In the genomic region with DNA sequence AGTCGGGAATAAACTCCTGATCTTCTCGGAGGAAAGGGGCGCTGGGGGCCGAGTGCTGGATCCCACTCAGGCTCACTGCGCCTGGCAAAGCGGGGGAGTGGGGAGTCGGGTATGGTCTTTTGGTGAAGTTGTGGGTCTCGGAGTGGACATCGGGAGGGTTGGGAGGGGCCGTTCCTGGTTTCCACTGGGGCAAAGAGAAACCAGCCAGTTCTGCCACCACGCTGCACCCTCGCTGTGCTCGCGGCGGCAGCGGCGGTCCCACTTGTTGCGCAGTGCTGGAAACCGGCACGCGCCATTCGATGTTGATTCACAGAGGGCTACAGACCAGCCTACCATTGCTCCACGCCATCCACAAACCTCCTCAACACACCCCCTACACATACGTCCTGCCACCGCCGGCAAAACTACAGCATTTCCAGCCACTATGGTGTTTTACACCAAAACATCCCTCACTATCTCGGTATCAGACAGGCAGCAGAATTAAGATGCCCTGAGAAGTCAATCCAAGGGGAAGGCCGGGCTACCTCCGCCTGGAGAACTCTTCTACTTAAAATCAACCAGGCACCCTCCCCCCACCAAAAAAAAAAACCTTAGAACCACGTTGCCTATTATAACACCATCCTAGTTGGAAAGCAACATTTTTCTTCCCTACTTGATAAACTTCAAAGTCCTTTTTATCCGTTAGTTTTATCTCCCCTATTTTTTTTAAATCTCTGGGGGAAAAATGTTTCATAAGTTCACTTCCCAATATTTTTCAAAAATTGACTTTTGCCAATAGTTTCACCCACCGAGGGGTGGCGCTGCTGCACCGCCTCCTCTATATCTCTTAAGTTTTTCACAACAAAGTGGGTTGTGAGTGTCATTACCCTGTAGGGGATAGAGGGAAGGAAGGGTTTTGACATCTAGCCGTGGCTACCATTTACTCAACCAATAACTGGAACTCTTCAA, we compare ENCODE assay signal across 1 cellular context.
TF ChIP-seq lines count a peak whose summit lies in the region.

No MANE protein-coding gene starts in this region.

TF ChIP-seq in HEK293, 187 proteins besides CTCF, POLR2A, EP300 and RAD21 (continued from another document and continues in another):
- TF ChIP-seq, protein P1, sequence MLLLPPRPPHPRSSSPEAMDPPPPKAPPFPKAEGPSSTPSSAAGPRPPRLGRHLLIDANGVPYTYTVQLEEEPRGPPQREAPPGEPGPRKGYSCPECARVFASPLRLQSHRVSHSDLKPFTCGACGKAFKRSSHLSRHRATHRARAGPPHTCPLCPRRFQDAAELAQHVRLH (tag by site-specific recombination; IDR thresholded peaks at IDR 0.05): no peak
- TF ChIP-seq ZNF174 (tag by site-specific recombination; IDR thresholded peaks at IDR 0.05) (no peak), SCRT2 (tag by site-specific recombination; IDR thresholded peaks at IDR 0.05) (peak; percentile 99), ZNF266 (tag by site-specific recombination; IDR thresholded peaks at IDR 0.05; ENCODE audit: low read depth) (no peak), ZNF350 (tag by site-specific recombination; IDR thresholded peaks at IDR 0.05) (no peak), ZNF292 (tag by site-specific recombination; IDR thresholded peaks at IDR 0.05; ENCODE audit: borderline replicate concordance, low read depth) (no peak), ZNF426 (tag by site-specific recombination; IDR thresholded peaks at IDR 0.05) (no peak), ZNF16 (tag by site-specific recombination; IDR thresholded peaks at IDR 0.05; ENCODE audit: low read depth) (no peak), ZNF132 (tag by site-specific recombination; IDR thresholded peaks at IDR 0.05; ENCODE audit: borderline replicate concordance) (no peak), ZNF555 (tag by site-specific recombination; conservative IDR thresholded peaks at IDR 0.05) (no peak), ZNF214 (tag by site-specific recombination; IDR thresholded peaks at IDR 0.05; ENCODE audit: borderline replicate concordance) (no peak), ZNF561 (tag by site-specific recombination; IDR thresholded peaks at IDR 0.05; ENCODE audit: borderline replicate concordance) (no peak), ZBTB20 (tag by site-specific recombination; IDR thresholded peaks at IDR 0.05) (no peak), ZNF10 (tag by site-specific recombination; IDR thresholded peaks at IDR 0.05) (no peak), ZNF211 (tag by site-specific recombination; IDR thresholded peaks at IDR 0.05; ENCODE audit: low read depth) (no peak), ZNF112 (tag by site-specific recombination; IDR thresholded peaks at IDR 0.05) (no peak), ZNF513 (tag by site-specific recombination; IDR thresholded peaks at IDR 0.05) (no peak), ZNF341 (tag by site-specific recombination; IDR thresholded peaks at IDR 0.05; ENCODE audit: low read depth) (no peak), ATF2 (tag by site-specific recombination; IDR thresholded peaks at IDR 0.05; ENCODE audit: low read depth) (no peak), ZFP37 (tag by site-specific recombination; IDR thresholded peaks at IDR 0.05) (0 out of 2 replicates have a peak, but pooled peaks have one; percentile 27), KLF8 (tag by site-specific recombination; IDR thresholded peaks at IDR 0.05) (no peak), MZF1 (tag by site-specific recombination; IDR thresholded peaks at IDR 0.05; ENCODE audit: borderline replicate concordance) (no peak), ZNF175 (tag by site-specific recombination; IDR thresholded peaks at IDR 0.05) (no peak), ZBTB48 (tag by site-specific recombination; IDR thresholded peaks at IDR 0.05) (no peak), PATZ1 (tag by site-specific recombination; IDR thresholded peaks at IDR 0.05) (no peak; the same call in none of the 2 replicates), ZNF366 (tag by site-specific recombination; conservative IDR thresholded peaks at IDR 0.05) (peak; percentile 78), ZNF114 (tag by site-specific recombination; IDR thresholded peaks at IDR 0.05) (no peak), GLIS1 (tag by site-specific recombination; IDR thresholded peaks at IDR 0.05) (no peak), ZNF335 (tag by site-specific recombination; conservative IDR thresholded peaks at IDR 0.05) (peak; percentile 72), ZBTB26 (tag by site-specific recombination; optimal IDR thresholded peaks at IDR 0.05) (peak; percentile 70), ZNF24 (tag by site-specific recombination; IDR thresholded peaks at IDR 0.05) (no peak), ZNF138 (tag by site-specific recombination; IDR thresholded peaks at IDR 0.05; ENCODE audit: borderline replicate concordance) (no peak), KLF9 (tag by site-specific recombination; IDR thresholded peaks at IDR 0.05; ENCODE audit: low read depth) (peak; percentile 40), GLIS2 (tag by site-specific recombination; IDR thresholded peaks at IDR 0.05) (no peak), YY1 (tag by site-specific recombination; IDR thresholded peaks at IDR 0.05) (peak; percentile 45; the same call in 1 of the 2 replicates), KLF7 (tag by site-specific recombination; IDR thresholded peaks at IDR 0.05; ENCODE audit: borderline replicate concordance) (no peak), ZNF610 (tag by site-specific recombination; IDR thresholded peaks at IDR 0.05; ENCODE audit: borderline replicate concordance) (no peak), ZBTB6 (tag by site-specific recombination; IDR thresholded peaks at IDR 0.05) (no peak), ZNF777 (tag by site-specific recombination; IDR thresholded peaks at IDR 0.05; ENCODE audit: borderline replicate concordance) (no peak), GLI4 (tag by site-specific recombination; IDR thresholded peaks at IDR 0.05) (no peak), SP7 (tag by site-specific recombination; IDR thresholded peaks at IDR 0.05) (no peak)
- TF ChIP-seq, protein P2, sequence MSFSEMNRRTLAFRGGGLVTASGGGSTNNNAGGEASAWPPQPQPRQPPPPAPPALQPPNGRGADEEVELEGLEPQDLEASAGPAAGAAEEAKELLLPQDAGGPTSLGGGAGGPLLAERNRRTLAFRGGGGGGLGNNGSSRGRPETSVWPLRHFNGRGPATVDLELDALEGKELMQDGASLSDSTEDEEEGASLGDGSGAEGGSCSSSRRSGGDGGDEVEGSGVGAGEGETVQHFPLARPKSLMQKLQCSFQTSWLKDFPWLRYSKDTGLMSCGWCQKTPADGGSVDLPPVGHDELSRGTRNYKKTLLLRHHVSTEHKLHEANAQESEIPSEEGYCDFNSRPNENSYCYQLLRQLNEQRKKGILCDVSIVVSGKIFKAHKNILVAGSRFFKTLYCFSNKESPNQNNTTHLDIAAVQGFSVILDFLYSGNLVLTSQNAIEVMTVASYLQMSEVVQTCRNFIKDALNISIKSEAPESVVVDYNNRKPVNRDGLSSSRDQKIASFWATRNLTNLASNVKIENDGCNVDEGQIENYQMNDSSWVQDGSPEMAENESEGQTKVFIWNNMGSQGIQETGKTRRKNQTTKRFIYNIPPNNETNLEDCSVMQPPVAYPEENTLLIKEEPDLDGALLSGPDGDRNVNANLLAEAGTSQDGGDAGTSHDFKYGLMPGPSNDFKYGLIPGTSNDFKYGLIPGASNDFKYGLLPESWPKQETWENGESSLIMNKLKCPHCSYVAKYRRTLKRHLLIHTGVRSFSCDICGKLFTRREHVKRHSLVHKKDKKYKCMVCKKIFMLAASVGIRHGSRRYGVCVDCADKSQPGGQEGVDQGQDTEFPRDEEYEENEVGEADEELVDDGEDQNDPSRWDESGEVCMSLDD (tag by site-specific recombination; IDR thresholded peaks at IDR 0.05): 0 out of 2 replicates have a peak, but pooled peaks have one; percentile 20
- TF ChIP-seq, protein P3, sequence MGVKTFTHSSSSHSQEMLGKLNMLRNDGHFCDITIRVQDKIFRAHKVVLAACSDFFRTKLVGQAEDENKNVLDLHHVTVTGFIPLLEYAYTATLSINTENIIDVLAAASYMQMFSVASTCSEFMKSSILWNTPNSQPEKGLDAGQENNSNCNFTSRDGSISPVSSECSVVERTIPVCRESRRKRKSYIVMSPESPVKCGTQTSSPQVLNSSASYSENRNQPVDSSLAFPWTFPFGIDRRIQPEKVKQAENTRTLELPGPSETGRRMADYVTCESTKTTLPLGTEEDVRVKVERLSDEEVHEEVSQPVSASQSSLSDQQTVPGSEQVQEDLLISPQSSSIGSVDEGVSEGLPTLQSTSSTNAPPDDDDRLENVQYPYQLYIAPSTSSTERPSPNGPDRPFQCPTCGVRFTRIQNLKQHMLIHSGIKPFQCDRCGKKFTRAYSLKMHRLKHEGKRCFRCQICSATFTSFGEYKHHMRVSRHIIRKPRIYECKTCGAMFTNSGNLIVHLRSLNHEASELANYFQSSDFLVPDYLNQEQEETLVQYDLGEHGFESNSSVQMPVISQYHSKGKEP (tag by site-specific recombination; IDR thresholded peaks at IDR 0.05): no peak
- TF ChIP-seq, protein P4, sequence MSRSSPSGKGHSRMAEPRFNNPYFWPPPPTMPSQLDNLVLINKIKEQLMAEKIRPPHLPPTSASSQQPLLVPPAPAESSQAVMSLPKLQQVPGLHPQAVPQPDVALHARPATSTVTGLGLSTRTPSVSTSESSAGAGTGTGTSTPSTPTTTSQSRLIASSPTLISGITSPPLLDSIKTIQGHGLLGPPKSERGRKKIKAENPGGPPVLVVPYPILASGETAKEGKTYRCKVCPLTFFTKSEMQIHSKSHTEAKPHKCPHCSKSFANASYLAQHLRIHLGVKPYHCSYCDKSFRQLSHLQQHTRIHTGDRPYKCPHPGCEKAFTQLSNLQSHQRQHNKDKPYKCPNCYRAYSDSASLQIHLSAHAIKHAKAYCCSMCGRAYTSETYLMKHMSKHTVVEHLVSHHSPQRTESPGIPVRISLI (tag by site-specific recombination; IDR thresholded peaks at IDR 0.05): peak; percentile 93
